26 cellular contexts compared by ENCODE assay signal in genomic region chr3:171057075-171057474, GRCh38. TPM values are rescaled to one million over a fixed set of nuclear protein-coding genes. Genes with fewer than 3 reads are reported as not detected.
"Had no signal": no experiment of that assay in that cellular context is flagged by ENCODE, and none has a peak within 500 bp of the region (broad histone marks: within the 10 kb centered on the region; RNA-seq: fewer than 3 reads in every experiment).

No MANE protein-coding gene starts in this region.

- H3K4me3 ChIP-seq: breast epithelium had no signal

- H3K4me1 ChIP-seq: breast epithelium had no signal

- ATAC-seq: activated CD4-positive, alpha-beta T cell treated with anti-CD3 and anti-CD28 coated beads for 36 hours; activated T-helper 17 cell treated with anti-CD3 and anti-CD28 coated beads, Interleukin-2, amount 50 U/mL, for 72 hours had no signal

- DNase-seq: activated CD4-positive, alpha-beta memory T cell treated with anti-CD3 and anti-CD28 coated beads, Interleukin-2, amount 10 ng/mL, durations not matched to agents 7 days and 5 days; activated CD4-positive, alpha-beta T cell treated with anti-CD3 and anti-CD28 coated beads for 36 hours; activated CD4-positive, alpha-beta T cell treated with anti-CD3 and anti-CD28 coated beads, Interleukin-2, amount 50 U/mL, for 1 hour; activated gamma-delta T cell; activated naive CD4-positive, alpha-beta T cell treated with anti-CD3 and anti-CD28 coated beads, Interleukin-2, amount 10 ng/mL, durations not matched to agents 7 days and 5 days; activated naive CD8-positive, alpha-beta T cell treated with anti-CD3 and anti-CD28 coated beads for 36 hours; activated T-cell treated with anti-CD3 and anti-CD28 coated beads for 4 hours; activated T-cell treated with anti-CD3 and anti-CD28 coated beads, Interleukin-2, amount 50 U/mL, for 48 hours; caudate nucleus; MM.1S; NCI-H1105; NCI-H1436 treated with DMSO at 0.1 percent for 48 hours; NCI-H187; NCI-H2081; NCI-H510A treated with DMSO at 0.1 percent for 48 hours; NCI-H69; NK-92 treated with Interleukin-12 subunit alpha and Interleukin-12 subunit beta, amount 100 ng/mL, for 24 hours; SIG-M5; T-helper 1 cell; WERI-Rb-1 had no signal

- H3K36me3 ChIP-seq: breast epithelium, WERI-Rb-1 had no signal

- H3K27me3 ChIP-seq: breast epithelium had no signal

- H3K9me3 ChIP-seq: breast epithelium had no signal

- H3K27ac ChIP-seq: breast epithelium, WERI-Rb-1 had no signal

RNA-seq across cellular contexts. Expression of gene SLC2A2, which starts 30.6 kb away (rescaled TPM):
- total RNA-seq: activated CD4-positive, alpha-beta memory T cell treated with anti-CD3 and anti-CD28 coated beads, Interleukin-2, amount 10 ng/mL, durations not matched to agents 7 days and 5 days; activated CD4-positive, alpha-beta T cell treated with anti-CD3 and anti-CD28 coated beads for 36 hours; activated CD8-positive, alpha-beta memory T cell treated with anti-CD3 and anti-CD28 coated beads for 36 hours; activated naive CD8-positive, alpha-beta T cell treated with anti-CD3 and anti-CD28 coated beads for 36 hours; activated T-helper 17 cell treated with anti-CD3 and anti-CD28 coated beads, Interleukin-2, amount 50 U/mL, for 72 hours; breast epithelium; cerebellum; RPMI7951; T-helper 2 cell treated with Interferon-gamma antibody and Interleukin-4, amounts not matched to agents 100 ng/mL and 5 ng/mL, for 36 hours had no signal
